25 cellular contexts compared by ENCODE assay signal in genomic region chr1:73824065-73824464, GRCh38.
"Had no signal": no experiment of that assay in that cellular context is flagged by ENCODE, and none has a peak within 500 bp of the region (broad histone marks: within the 10 kb centered on the region; RNA-seq: fewer than 3 reads in every experiment).

No MANE protein-coding gene starts in this region.

- H2AFZ ChIP-seq: hepatocyte, neural progenitor cell, parathyroid adenoma had no signal

- H3K27ac ChIP-seq: hepatocyte, left ventricle myocardium inferior, neural progenitor cell, neutrophil, parathyroid adenoma, right atrium auricular region, skin epidermis, spleen, suprapubic skin, thoracic aorta, tibial artery, upper lobe of right lung had no signal

- DNase-seq: islet precursor cell; left ventricle myocardium inferior; mesendoderm; naive B cell; natural killer cell; nephron progenitor cell; occipital lobe; spleen; stimulated activated CD4-positive, alpha-beta T cell treated with anti-CD3 and anti-CD28 coated beads, Interleukin-4, amount 100 ng/mL, for 24 hours; stimulated activated naive CD4-positive, alpha-beta T cell; tibial artery; trophoblast cell; upper lobe of right lung had no signal

- H3K27me3 ChIP-seq: hepatocyte, neural progenitor cell, neutrophil, right atrium auricular region, spleen, suprapubic skin, tibial artery, upper lobe of right lung had no signal

- H3K9me3 ChIP-seq: left ventricle myocardium inferior, neutrophil, right atrium auricular region, spleen, suprapubic skin, thoracic aorta, tibial artery, upper lobe of right lung had no signal

- H3K4me3 ChIP-seq: hepatocyte, left ventricle myocardium inferior, lung, neural progenitor cell, right atrium auricular region, skin epidermis, spleen, suprapubic skin, thoracic aorta, tibial artery, upper lobe of right lung had no signal

- H3K79me2 ChIP-seq: hepatocyte, parathyroid adenoma had no signal

- H3K4me2 ChIP-seq: hepatocyte, neural progenitor cell had no signal

- H3K9ac ChIP-seq: neural progenitor cell, parathyroid adenoma had no signal

- H3K4me1 ChIP-seq: left ventricle myocardium inferior, neural progenitor cell, parathyroid adenoma, right atrium auricular region, spleen, suprapubic skin, tibial artery, upper lobe of right lung had no signal

- ATAC-seq: natural killer cell; sciatic nerve; stimulated activated effector memory CD8-positive, alpha-beta T cell treated with anti-CD3 and anti-CD28 coated beads, Interleukin-12 subunit alpha, Interleukin-12 subunit beta, amount 100 ng/mL, for 72 hours; upper lobe of right lung had no signal

- H3K36me3 ChIP-seq: left ventricle myocardium inferior, neural progenitor cell, neutrophil, right atrium auricular region, spleen, suprapubic skin, thoracic aorta, tibial artery, upper lobe of right lung had no signal

- FAIRE-seq: urothelium cell line had no signal
